In the genomic region with DNA sequence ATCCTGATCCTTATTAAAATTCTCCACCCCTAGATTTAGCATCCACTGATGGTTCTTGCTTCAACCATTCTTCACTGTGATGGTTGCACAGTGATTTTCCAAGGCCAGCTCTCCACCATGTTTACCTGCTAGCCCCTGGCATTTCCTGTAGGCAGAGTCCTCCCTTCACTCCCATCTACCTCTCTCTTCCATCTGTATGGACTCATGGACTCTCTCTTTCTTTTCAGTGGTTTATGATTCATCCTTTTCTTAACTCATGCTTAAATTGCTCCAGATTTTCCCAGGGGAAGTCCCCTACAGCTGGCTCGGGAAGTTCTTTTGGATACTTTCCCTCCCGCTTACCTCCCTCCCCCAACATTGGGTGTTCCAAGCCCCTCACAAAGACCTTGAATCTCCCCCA, we compare ENCODE assay signal across 1 cellular context.
TF ChIP-seq lines count a peak whose summit lies in the region.

No MANE protein-coding gene starts in this region.

TF ChIP-seq in HepG2, 621 proteins besides CTCF, POLR2A, EP300 and RAD21 (continues in another document):
- TF ChIP-seq RXRA (CRISPR knock-in tag; IDR thresholded peaks at IDR 0.05) (no peak), SAP130 (CRISPR knock-in tag; IDR thresholded peaks at IDR 0.05; ENCODE audit: low read depth) (0 out of 2 replicates have a peak, but pooled peaks have one; percentile 17), PTBP1 (IDR thresholded peaks at IDR 0.05; ENCODE audit: low read depth, low read length, poor library complexity, severe bottlenecking) (no peak), ZFP41 (CRISPR knock-in tag; IDR thresholded peaks at IDR 0.05; ENCODE audit: borderline replicate concordance) (no peak), RORA (CRISPR knock-in tag; IDR thresholded peaks at IDR 0.05) (no peak), ZNF572 (CRISPR knock-in tag; IDR thresholded peaks at IDR 0.05) (no peak), ZNF7 (CRISPR knock-in tag; IDR thresholded peaks at IDR 0.05) (no peak), ZNF724P (CRISPR knock-in tag; IDR thresholded peaks at IDR 0.05; ENCODE audit: borderline replicate concordance) (no peak), SPEN (CRISPR knock-in tag; IDR thresholded peaks at IDR 0.05; ENCODE audit: low read depth) (no peak), ZNF567 (CRISPR knock-in tag; IDR thresholded peaks at IDR 0.05; ENCODE audit: borderline replicate concordance) (no peak), NFKBIZ (CRISPR knock-in tag; IDR thresholded peaks at IDR 0.05) (no peak), ZNF563 (CRISPR knock-in tag; IDR thresholded peaks at IDR 0.05) (no peak), HDAC1 (CRISPR knock-in tag; IDR thresholded peaks at IDR 0.05) (no peak), BRCA1 (CRISPR knock-in tag; IDR thresholded peaks at IDR 0.05) (no peak), ZNF547 (CRISPR knock-in tag; IDR thresholded peaks at IDR 0.05) (no peak), ETV5 (CRISPR knock-in tag; IDR thresholded peaks at IDR 0.05; ENCODE audit: borderline replicate concordance) (peak; percentile 69; the same call in 1 of the 2 replicates), ZNF550 (CRISPR knock-in tag; IDR thresholded peaks at IDR 0.05; ENCODE audit: borderline replicate concordance) (no peak), RFXANK (CRISPR knock-in tag; IDR thresholded peaks at IDR 0.05) (no peak), ZNF263 (CRISPR knock-in tag; IDR thresholded peaks at IDR 0.05) (peak; percentile 82; the same call in 1 of the 2 replicates), MZF1 (CRISPR knock-in tag; IDR thresholded peaks at IDR 0.05; ENCODE audit: borderline replicate concordance) (no peak), KMT2B (CRISPR knock-in tag; IDR thresholded peaks at IDR 0.05) (no peak), NKX3-1 (CRISPR knock-in tag; IDR thresholded peaks at IDR 0.05) (no peak), PHF8 (CRISPR knock-in tag; IDR thresholded peaks at IDR 0.05) (no peak), MBNL3 (CRISPR knock-in tag; conservative IDR thresholded peaks at IDR 0.05) (no peak), EZH2 (conservative IDR thresholded peaks at IDR 0.05; ENCODE audit: low read depth, low read length) (no peak), ZNF558 (CRISPR knock-in tag; IDR thresholded peaks at IDR 0.05; ENCODE audit: borderline replicate concordance) (no peak), GATAD2A (CRISPR knock-in tag; IDR thresholded peaks at IDR 0.05) (no peak), ZNF343 (CRISPR knock-in tag; IDR thresholded peaks at IDR 0.05) (no peak), ZNF614 (CRISPR knock-in tag; IDR thresholded peaks at IDR 0.05; ENCODE audit: borderline replicate concordance) (no peak), ZNF678 (CRISPR knock-in tag; IDR thresholded peaks at IDR 0.05) (no peak)
- TF ChIP-seq, protein P1, sequence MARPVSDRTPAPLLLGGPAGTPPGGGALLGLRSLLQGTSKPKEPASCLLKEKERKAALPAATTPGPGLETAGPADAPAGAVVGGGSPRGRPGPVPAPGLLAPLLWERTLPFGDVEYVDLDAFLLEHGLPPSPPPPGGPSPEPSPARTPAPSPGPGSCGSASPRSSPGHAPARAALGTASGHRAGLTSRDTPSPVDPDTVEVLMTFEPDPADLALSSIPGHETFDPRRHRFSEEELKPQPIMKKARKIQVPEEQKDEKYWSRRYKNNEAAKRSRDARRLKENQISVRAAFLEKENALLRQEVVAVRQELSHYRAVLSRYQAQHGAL (CRISPR knock-in tag; IDR thresholded peaks at IDR 0.05; ENCODE audit: not compliant biosample characterization): no peak
- TF ChIP-seq, protein P2, sequence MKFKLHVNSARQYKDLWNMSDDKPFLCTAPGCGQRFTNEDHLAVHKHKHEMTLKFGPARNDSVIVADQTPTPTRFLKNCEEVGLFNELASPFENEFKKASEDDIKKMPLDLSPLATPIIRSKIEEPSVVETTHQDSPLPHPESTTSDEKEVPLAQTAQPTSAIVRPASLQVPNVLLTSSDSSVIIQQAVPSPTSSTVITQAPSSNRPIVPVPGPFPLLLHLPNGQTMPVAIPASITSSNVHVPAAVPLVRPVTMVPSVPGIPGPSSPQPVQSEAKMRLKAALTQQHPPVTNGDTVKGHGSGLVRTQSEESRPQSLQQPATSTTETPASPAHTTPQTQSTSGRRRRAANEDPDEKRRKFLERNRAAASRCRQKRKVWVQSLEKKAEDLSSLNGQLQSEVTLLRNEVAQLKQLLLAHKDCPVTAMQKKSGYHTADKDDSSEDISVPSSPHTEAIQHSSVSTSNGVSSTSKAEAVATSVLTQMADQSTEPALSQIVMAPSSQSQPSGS (CRISPR knock-in tag; IDR thresholded peaks at IDR 0.05): no peak
- TF ChIP-seq, protein P3, sequence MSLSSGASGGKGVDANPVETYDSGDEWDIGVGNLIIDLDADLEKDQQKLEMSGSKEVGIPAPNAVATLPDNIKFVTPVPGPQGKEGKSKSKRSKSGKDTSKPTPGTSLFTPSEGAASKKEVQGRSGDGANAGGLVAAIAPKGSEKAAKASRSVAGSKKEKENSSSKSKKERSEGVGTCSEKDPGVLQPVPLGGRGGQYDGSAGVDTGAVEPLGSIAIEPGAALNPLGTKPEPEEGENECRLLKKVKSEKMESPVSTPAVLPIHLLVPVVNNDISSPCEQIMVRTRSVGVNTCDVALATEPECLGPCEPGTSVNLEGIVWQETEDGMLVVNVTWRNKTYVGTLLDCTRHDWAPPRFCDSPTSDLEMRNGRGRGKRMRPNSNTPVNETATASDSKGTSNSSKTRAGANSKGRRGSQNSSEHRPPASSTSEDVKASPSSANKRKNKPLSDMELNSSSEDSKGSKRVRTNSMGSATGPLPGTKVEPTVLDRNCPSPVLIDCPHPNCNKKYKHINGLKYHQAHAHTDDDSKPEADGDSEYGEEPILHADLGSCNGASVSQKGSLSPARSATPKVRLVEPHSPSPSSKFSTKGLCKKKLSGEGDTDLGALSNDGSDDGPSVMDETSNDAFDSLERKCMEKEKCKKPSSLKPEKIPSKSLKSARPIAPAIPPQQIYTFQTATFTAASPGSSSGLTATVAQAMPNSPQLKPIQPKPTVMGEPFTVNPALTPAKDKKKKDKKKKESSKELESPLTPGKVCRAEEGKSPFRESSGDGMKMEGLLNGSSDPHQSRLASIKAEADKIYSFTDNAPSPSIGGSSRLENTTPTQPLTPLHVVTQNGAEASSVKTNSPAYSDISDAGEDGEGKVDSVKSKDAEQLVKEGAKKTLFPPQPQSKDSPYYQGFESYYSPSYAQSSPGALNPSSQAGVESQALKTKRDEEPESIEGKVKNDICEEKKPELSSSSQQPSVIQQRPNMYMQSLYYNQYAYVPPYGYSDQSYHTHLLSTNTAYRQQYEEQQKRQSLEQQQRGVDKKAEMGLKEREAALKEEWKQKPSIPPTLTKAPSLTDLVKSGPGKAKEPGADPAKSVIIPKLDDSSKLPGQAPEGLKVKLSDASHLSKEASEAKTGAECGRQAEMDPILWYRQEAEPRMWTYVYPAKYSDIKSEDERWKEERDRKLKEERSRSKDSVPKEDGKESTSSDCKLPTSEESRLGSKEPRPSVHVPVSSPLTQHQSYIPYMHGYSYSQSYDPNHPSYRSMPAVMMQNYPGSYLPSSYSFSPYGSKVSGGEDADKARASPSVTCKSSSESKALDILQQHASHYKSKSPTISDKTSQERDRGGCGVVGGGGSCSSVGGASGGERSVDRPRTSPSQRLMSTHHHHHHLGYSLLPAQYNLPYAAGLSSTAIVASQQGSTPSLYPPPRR (CRISPR knock-in tag; IDR thresholded peaks at IDR 0.05; ENCODE audit: borderline replicate concordance): no peak
- TF ChIP-seq, protein P4, sequence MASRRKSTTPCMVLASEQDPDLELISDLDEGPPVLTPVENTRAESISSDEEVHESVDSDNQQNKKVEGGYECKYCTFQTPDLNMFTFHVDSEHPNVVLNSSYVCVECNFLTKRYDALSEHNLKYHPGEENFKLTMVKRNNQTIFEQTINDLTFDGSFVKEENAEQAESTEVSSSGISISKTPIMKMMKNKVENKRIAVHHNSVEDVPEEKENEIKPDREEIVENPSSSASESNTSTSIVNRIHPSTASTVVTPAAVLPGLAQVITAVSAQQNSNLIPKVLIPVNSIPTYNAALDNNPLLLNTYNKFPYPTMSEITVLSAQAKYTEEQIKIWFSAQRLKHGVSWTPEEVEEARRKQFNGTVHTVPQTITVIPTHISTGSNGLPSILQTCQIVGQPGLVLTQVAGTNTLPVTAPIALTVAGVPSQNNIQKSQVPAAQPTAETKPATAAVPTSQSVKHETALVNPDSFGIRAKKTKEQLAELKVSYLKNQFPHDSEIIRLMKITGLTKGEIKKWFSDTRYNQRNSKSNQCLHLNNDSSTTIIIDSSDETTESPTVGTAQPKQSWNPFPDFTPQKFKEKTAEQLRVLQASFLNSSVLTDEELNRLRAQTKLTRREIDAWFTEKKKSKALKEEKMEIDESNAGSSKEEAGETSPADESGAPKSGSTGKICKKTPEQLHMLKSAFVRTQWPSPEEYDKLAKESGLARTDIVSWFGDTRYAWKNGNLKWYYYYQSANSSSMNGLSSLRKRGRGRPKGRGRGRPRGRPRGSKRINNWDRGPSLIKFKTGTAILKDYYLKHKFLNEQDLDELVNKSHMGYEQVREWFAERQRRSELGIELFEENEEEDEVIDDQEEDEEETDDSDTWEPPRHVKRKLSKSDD (CRISPR knock-in tag; IDR thresholded peaks at IDR 0.05; ENCODE audit: low read depth): no peak
- TF ChIP-seq, protein P5, sequence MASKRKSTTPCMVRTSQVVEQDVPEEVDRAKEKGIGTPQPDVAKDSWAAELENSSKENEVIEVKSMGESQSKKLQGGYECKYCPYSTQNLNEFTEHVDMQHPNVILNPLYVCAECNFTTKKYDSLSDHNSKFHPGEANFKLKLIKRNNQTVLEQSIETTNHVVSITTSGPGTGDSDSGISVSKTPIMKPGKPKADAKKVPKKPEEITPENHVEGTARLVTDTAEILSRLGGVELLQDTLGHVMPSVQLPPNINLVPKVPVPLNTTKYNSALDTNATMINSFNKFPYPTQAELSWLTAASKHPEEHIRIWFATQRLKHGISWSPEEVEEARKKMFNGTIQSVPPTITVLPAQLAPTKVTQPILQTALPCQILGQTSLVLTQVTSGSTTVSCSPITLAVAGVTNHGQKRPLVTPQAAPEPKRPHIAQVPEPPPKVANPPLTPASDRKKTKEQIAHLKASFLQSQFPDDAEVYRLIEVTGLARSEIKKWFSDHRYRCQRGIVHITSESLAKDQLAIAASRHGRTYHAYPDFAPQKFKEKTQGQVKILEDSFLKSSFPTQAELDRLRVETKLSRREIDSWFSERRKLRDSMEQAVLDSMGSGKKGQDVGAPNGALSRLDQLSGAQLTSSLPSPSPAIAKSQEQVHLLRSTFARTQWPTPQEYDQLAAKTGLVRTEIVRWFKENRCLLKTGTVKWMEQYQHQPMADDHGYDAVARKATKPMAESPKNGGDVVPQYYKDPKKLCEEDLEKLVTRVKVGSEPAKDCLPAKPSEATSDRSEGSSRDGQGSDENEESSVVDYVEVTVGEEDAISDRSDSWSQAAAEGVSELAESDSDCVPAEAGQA (IDR thresholded peaks at IDR 0.05; ENCODE audit: low read depth): no peak
- TF ChIP-seq, protein P5 (CRISPR knock-in tag; IDR thresholded peaks at IDR 0.05; ENCODE audit: borderline replicate concordance): no peak
- TF ChIP-seq, protein P6, sequence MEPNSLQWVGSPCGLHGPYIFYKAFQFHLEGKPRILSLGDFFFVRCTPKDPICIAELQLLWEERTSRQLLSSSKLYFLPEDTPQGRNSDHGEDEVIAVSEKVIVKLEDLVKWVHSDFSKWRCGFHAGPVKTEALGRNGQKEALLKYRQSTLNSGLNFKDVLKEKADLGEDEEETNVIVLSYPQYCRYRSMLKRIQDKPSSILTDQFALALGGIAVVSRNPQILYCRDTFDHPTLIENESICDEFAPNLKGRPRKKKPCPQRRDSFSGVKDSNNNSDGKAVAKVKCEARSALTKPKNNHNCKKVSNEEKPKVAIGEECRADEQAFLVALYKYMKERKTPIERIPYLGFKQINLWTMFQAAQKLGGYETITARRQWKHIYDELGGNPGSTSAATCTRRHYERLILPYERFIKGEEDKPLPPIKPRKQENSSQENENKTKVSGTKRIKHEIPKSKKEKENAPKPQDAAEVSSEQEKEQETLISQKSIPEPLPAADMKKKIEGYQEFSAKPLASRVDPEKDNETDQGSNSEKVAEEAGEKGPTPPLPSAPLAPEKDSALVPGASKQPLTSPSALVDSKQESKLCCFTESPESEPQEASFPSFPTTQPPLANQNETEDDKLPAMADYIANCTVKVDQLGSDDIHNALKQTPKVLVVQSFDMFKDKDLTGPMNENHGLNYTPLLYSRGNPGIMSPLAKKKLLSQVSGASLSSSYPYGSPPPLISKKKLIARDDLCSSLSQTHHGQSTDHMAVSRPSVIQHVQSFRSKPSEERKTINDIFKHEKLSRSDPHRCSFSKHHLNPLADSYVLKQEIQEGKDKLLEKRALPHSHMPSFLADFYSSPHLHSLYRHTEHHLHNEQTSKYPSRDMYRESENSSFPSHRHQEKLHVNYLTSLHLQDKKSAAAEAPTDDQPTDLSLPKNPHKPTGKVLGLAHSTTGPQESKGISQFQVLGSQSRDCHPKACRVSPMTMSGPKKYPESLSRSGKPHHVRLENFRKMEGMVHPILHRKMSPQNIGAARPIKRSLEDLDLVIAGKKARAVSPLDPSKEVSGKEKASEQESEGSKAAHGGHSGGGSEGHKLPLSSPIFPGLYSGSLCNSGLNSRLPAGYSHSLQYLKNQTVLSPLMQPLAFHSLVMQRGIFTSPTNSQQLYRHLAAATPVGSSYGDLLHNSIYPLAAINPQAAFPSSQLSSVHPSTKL (CRISPR knock-in tag; IDR thresholded peaks at IDR 0.05): peak; percentile 44; the same call in 1 of the 2 replicates
- TF ChIP-seq, protein P7, sequence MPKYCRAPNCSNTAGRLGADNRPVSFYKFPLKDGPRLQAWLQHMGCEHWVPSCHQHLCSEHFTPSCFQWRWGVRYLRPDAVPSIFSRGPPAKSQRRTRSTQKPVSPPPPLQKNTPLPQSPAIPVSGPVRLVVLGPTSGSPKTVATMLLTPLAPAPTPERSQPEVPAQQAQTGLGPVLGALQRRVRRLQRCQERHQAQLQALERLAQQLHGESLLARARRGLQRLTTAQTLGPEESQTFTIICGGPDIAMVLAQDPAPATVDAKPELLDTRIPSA (CRISPR knock-in tag; IDR thresholded peaks at IDR 0.05; ENCODE audit: borderline replicate concordance): no peak
- TF ChIP-seq, protein P8, sequence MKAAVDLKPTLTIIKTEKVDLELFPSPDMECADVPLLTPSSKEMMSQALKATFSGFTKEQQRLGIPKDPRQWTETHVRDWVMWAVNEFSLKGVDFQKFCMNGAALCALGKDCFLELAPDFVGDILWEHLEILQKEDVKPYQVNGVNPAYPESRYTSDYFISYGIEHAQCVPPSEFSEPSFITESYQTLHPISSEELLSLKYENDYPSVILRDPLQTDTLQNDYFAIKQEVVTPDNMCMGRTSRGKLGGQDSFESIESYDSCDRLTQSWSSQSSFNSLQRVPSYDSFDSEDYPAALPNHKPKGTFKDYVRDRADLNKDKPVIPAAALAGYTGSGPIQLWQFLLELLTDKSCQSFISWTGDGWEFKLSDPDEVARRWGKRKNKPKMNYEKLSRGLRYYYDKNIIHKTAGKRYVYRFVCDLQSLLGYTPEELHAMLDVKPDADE (CRISPR knock-in tag; IDR thresholded peaks at IDR 0.05): no peak
